9 cellular contexts compared by ENCODE assay signal in the genomic region with DNA sequence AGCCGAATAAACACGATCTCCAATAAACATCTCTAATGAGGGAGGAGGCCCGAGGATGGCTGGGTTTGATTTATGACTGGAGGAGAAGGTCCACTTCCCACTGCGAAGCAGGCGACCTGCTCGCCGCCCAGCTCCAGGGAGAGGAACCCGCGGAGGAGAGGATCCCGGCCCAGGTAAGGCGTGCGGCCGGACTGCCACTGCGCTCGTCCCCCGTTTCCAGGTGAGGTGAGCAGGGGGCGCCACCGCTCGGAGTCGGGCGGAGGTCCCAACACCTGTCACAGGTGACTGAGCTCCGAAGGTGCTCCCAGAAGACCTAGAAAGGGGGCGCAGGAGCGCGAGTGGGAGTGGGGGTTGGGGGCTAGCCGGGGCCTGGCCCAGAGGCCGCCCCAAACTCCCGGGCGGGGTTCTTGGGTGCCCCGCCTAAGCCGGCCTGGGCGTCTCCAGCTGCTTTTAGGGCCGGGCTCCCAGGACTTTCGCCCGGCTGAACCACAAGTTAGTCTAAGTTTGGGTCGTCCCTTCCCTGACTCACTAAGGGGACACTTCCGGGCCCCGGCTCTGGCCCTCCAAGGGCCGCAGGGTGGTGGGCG. TPM values are rescaled to one million over a fixed set of nuclear protein-coding genes. Genes with fewer than 3 reads are reported as not detected.
DNase-seq lines count a peak whose midpoint lies in the region; ATAC-seq and FAIRE-seq lines count a peak whose summit lies in the region.
"Had no signal": no experiment of that assay in that cellular context is flagged by ENCODE, and none has a peak within 500 bp of the region (broad histone marks: within the 10 kb centered on the region; RNA-seq: fewer than 3 reads in every experiment).

No MANE protein-coding gene starts in this region.

- H3K4me3 Mint-ChIP-seq in stimulated activated naive CD8-positive, alpha-beta T cell treated with anti-CD3 and anti-CD28 coated beads, Interleukin-15, Interleukin-2, amounts not matched to agents 100 ng/mL and 50 ng/mL, for 24 hours = peak overlapping the region; percentile 71
- H3K4me3 Mint-ChIP-seq in activated naive CD8-positive, alpha-beta T cell = peak overlapping the region; percentile 75

- peaks cover 98 to 99% of the 10 kb centered on the region in 2 experiments for H3K27me3 ChIP-seq in mesenchymal stem cell (ENCODE audit: control insufficient read depth in 1 of 2, insufficient read depth in 1 of 2, low read length in 2 of 2)

- H2BK15ac ChIP-seq in mesenchymal stem cell (ENCODE audit: low read depth, poor library complexity, severe bottlenecking) = no peak overlapping the region

- H3K4ac ChIP-seq in mesenchymal stem cell (ENCODE audit: low read depth in 1 of 2, low read length in 2 of 2) = no peak overlapping the region

- ATAC-seq in stimulated activated naive CD8-positive, alpha-beta T cell treated with anti-CD3 and anti-CD28 coated beads, Interleukin-15, Interleukin-2, amounts not matched to agents 100 U/mL and 50 U/mL, for 24 hours = no peak
- ATAC-seq in HG02610 (IDR thresholded peaks at IDR 0.05; ENCODE audit: unreplicated experiment) = no peak

- H2BK12ac ChIP-seq in mesenchymal stem cell (ENCODE audit: low read length in 2 of 2) = no peak overlapping the region

- peak overlapping the region; percentile 43 for H3K4me2 ChIP-seq in mesenchymal stem cell (ENCODE audit: low read length, poor library complexity, severe bottlenecking)

- no peak overlapping the region for H3K14ac ChIP-seq in mesenchymal stem cell (ENCODE audit: low read length in 2 of 2)

- no peak for DNase-seq in stimulated activated naive CD8-positive, alpha-beta T cell treated with anti-CD3 and anti-CD28 coated beads, Interleukin-15, Interleukin-2, amounts not matched to agents 100 U/mL and 50 U/mL, for 24 hours
- DNase-seq in mesenchymal stem cell (no peak), putamen (ENCODE audit: low spot score) (no peak), NCI-H2081 treated with DMSO at 0.1 percent for 48 hours (lab: John Stamatoyannopoulos, UW) (no peak), urothelium cell line (ENCODE audit: low spot score) (no peak)
- DNase-seq: activated CD8-positive, alpha-beta memory T cell treated with anti-CD3 and anti-CD28 coated beads, Interleukin-2, amount 50 U/mL, for 48 hours had no signal

- no peaks in the 10 kb centered on the region for H3K36me3 Mint-ChIP-seq in stimulated activated naive CD8-positive, alpha-beta T cell treated with anti-CD3 and anti-CD28 coated beads, Interleukin-15, Interleukin-2, amounts not matched to agents 100 ng/mL and 50 ng/mL, for 24 hours (ENCODE audit: low read depth)
- no peaks in the 10 kb centered on the region for H3K36me3 Mint-ChIP-seq in activated naive CD8-positive, alpha-beta T cell

- H3K23ac ChIP-seq in mesenchymal stem cell (ENCODE audit: low read length in 2 of 2) = no peak overlapping the region

- no peak for FAIRE-seq in urothelium cell line (lab: Jason Lieb, UNC)

- peaks cover 34% of the 10 kb centered on the region for H3K4me1 Mint-ChIP-seq in stimulated activated naive CD8-positive, alpha-beta T cell treated with anti-CD3 and anti-CD28 coated beads, Interleukin-15, Interleukin-2, amounts not matched to agents 100 ng/mL and 50 ng/mL, for 24 hours (ENCODE audit: low read depth)
- H3K4me1 Mint-ChIP-seq in activated naive CD8-positive, alpha-beta T cell (ENCODE audit: low read depth) = peaks cover 34% of the 10 kb centered on the region

- H2BK5ac ChIP-seq in mesenchymal stem cell (ENCODE audit: low read depth, low read length, poor library complexity, severe bottlenecking) = no peak overlapping the region

- peaks cover 0 to 7% of the 10 kb centered on the region in 2 experiments for H3K36me3 ChIP-seq in mesenchymal stem cell (ENCODE audit: control insufficient read depth in 1 of 2, insufficient read depth in 2 of 2, low read depth in 1 of 2, low read length in 2 of 2)

- no peak overlapping the region for H3K18ac ChIP-seq in mesenchymal stem cell (ENCODE audit: low read depth in 1 of 2, low read length in 2 of 2)

- no peak overlapping the region for H3K9ac ChIP-seq in mesenchymal stem cell (ENCODE audit: low read length)

- H2BK120ac ChIP-seq in mesenchymal stem cell (ENCODE audit: low read depth, low read length) = no peak overlapping the region

- no peak overlapping the region for H4K91ac ChIP-seq in mesenchymal stem cell (ENCODE audit: low read length)

- no peaks in the 10 kb centered on the region for H3K9me3 Mint-ChIP-seq in stimulated activated naive CD8-positive, alpha-beta T cell treated with anti-CD3 and anti-CD28 coated beads, Interleukin-15, Interleukin-2, amounts not matched to agents 100 ng/mL and 50 ng/mL, for 24 hours
- no peaks in the 10 kb centered on the region for H3K9me3 Mint-ChIP-seq in activated naive CD8-positive, alpha-beta T cell (ENCODE audit: low read depth)

- no peak overlapping the region for H3K27ac Mint-ChIP-seq in stimulated activated naive CD8-positive, alpha-beta T cell treated with anti-CD3 and anti-CD28 coated beads, Interleukin-15, Interleukin-2, amounts not matched to agents 100 ng/mL and 50 ng/mL, for 24 hours
- H3K27ac Mint-ChIP-seq in activated naive CD8-positive, alpha-beta T cell = no peak overlapping the region

- H3K27me3 Mint-ChIP-seq in stimulated activated naive CD8-positive, alpha-beta T cell treated with anti-CD3 and anti-CD28 coated beads, Interleukin-15, Interleukin-2, amounts not matched to agents 100 ng/mL and 50 ng/mL, for 24 hours = peaks cover 75% of the 10 kb centered on the region
- H3K27me3 Mint-ChIP-seq in activated naive CD8-positive, alpha-beta T cell = peaks cover 29% of the 10 kb centered on the region

- peaks cover 59% of the 10 kb centered on the region for H3K4me1 ChIP-seq in mesenchymal stem cell (ENCODE audit: control insufficient read depth, insufficient read depth, low read depth, low read length)

- no peak overlapping the region for H4K8ac ChIP-seq in mesenchymal stem cell (ENCODE audit: low read length)

- WGBS in mesenchymal stem cell = 2% methylated on average over 34 of the region's 40 CpGs

- no peak overlapping the region for H3K27ac ChIP-seq in mesenchymal stem cell (ENCODE audit: low read length, poor library complexity, severe bottlenecking)

- no peak overlapping the region for H3K4me3 ChIP-seq in mesenchymal stem cell (ENCODE audit: insufficient read depth in 1 of 2, low read depth in 1 of 2, low read length in 2 of 2)

- H2AK5ac ChIP-seq in mesenchymal stem cell (ENCODE audit: low read length, severe bottlenecking) = no peak overlapping the region

- H3K79me1 ChIP-seq in mesenchymal stem cell (replicated peaks; ENCODE audit: low read length, poor library complexity, severe bottlenecking) = no peaks in the 10 kb centered on the region

- no peak overlapping the region for H2AFZ ChIP-seq in mesenchymal stem cell (ENCODE audit: low read depth, low read length)

- H3K9me3 ChIP-seq in mesenchymal stem cell (ENCODE audit: control insufficient read depth, low read length) = no peaks in the 10 kb centered on the region

RNA-seq across cellular contexts. Expression of gene PAX6, which starts 5.4 kb away (rescaled TPM):
- polyA plus RNA-seq in mesenchymal stem cell (2013, experiment 1 of 2) = not detected
- polyA plus RNA-seq in mesenchymal stem cell (2013, experiment 2 of 2) = not detected
